In genomic region chr5:159043551-159043950, GRCh38 we compare ENCODE assay signal across 1 cellular context.
TF ChIP-seq lines count a peak whose summit lies in the region.

No MANE protein-coding gene starts in this region.

TF ChIP-seq in HepG2, 621 proteins besides CTCF, POLR2A, EP300 and RAD21 (continued from another document):
- no peak for TF ChIP-seq ZNF142 (CRISPR knock-in tag; IDR thresholded peaks at IDR 0.05)
